8 cellular contexts compared by ENCODE assay signal in genomic region chr16:67109407-67110135, GRCh38. TPM values are rescaled to one million over a fixed set of nuclear protein-coding genes. Genes with fewer than 3 reads are reported as not detected.
A peak's percentile ranks its signal among the peaks of the same experiment; 100 is the strongest.
DNase-seq lines count a peak whose midpoint lies in the region; ATAC-seq, FAIRE-seq and TF ChIP-seq lines count a peak whose summit lies in the region.

Gene PHAF1, plus strand, starts transcription at chr16:67109941. Its CDS starts 235 bp downstream, at chr16:67110176.

- no peaks in the 10 kb centered on the region for H3K9me1 ChIP-seq in endothelial cell of umbilical vein (replicated peaks; ENCODE audit: control insufficient read depth, extremely low read depth, insufficient read depth, low read length)

- ATAC-seq in GM21447 (IDR thresholded peaks at IDR 0.05; ENCODE audit: unreplicated experiment), result peak; percentile 75

- DNase-seq in D341Med (ENCODE audit: low spot score) (peak; percentile 100), HuH-7 (ENCODE audit: low spot score) (peak; percentile 89), activated T-cell treated with anti-CD3 and anti-CD28 coated beads for 1 hour (ENCODE audit: low read depth) (peak; percentile 94), endothelial cell of umbilical vein (ENCODE audit: low read depth, low spot score) (peak; percentile 94), midbrain (lab: John Stamatoyannopoulos, UW) (peak; percentile 96)
- peak; percentile 91 to 92 for DNase-seq in stimulated activated CD8-positive, alpha-beta memory T cell treated with anti-CD3 and anti-CD28 coated beads, Interleukin-15, amount 100 ng/mL, for 48 hours (ENCODE audit: low read depth in 2 of 2)

- peaks cover 7% of the 10 kb centered on the region for H3K36me3 ChIP-seq in OCI-LY3 (replicated peaks; ENCODE audit: low read depth, low read length)
- H3K36me3 ChIP-seq in endothelial cell of umbilical vein (ENCODE audit: control insufficient read depth in 2 of 2, extremely low read depth in 1 of 2, insufficient read depth in 2 of 2, low read length in 2 of 2), result no peaks in the 10 kb centered on the region

- H3K4me3 ChIP-seq in OCI-LY3 (ENCODE audit: low read length) (peak within 1 kb of the TSS; percentile 95), endothelial cell of umbilical vein (replicated peaks in 1 of 3; ENCODE audit: insufficient read depth in 1 of 3, low read depth in 1 of 3, low read length in 3 of 3) (peak within 1 kb of the TSS; percentile 82 to 92 (median 82))

- TF ChIP-seq CTCF in OCI-LY3 (IDR thresholded peaks at IDR 0.05; ENCODE audit: low read depth, low read length) (no peak), endothelial cell of umbilical vein (IDR thresholded peaks at IDR 0.05; ENCODE audit: extremely low read depth in 1 of 2, insufficient read depth in 1 of 2, low read depth in 1 of 2, low read length in 2 of 2) (no peak)

- H3K9me3 ChIP-seq in OCI-LY3 (ENCODE audit: insufficient read depth, low read length) (no peaks in the 10 kb centered on the region), endothelial cell of umbilical vein (replicated peaks; ENCODE audit: control insufficient read depth, insufficient read depth, low read length) (no peaks in the 10 kb centered on the region)

- H3K4me1 ChIP-seq in OCI-LY3 (ENCODE audit: low read length) (peaks cover 25% of the 10 kb centered on the region), endothelial cell of umbilical vein (ENCODE audit: control insufficient read depth, extremely low read depth, insufficient read depth, low read length) (peaks cover 10% of the 10 kb centered on the region)

- H3K79me2 ChIP-seq in OCI-LY3 (ENCODE audit: low read length) (peaks cover 43% of the 10 kb centered on the region), endothelial cell of umbilical vein (ENCODE audit: control insufficient read depth, insufficient read depth, low read length) (peaks cover 30% of the 10 kb centered on the region)

- intact Hi-C loops in endothelial cell of umbilical vein (cut with micrococcal nuclease), result loop anchor here (1.0 kb wide), 1 partner anchor 91 kb away; no protein-coding TSS in a partner anchor

- CTCF ChIA-PET in endothelial cell of umbilical vein (lab: Charles Lee), result interaction anchor here (0.9 to 1.6 kb wide), 3 partner anchors 46 to 92 kb away, joined by 3 to 7 read pairs (median 3); no protein-coding TSS in a partner anchor

- H3K9ac ChIP-seq in OCI-LY3 (ENCODE audit: low read length) (peak within 1 kb of the TSS; percentile 77), endothelial cell of umbilical vein (replicated peaks; ENCODE audit: extremely low read depth, insufficient read depth, low read length) (peak within 1 kb of the TSS; percentile 66)

- no TSS peak for BruUV-seq in endothelial cell of umbilical vein (replicated peaks; lab: Mats Ljungman, UMichigan)

- H3K4me2 ChIP-seq in OCI-LY3 (ENCODE audit: low read length) (peak within 1 kb of the TSS; percentile 97), endothelial cell of umbilical vein (ENCODE audit: insufficient read depth, low read length) (peak within 1 kb of the TSS; percentile 77)

- H4K20me1 ChIP-seq in OCI-LY3 (ENCODE audit: insufficient read depth, low read length) (0 out of 2 replicates have a peak, but pooled peaks cover 3% of the 10 kb centered on the region), endothelial cell of umbilical vein (replicated peaks; ENCODE audit: control insufficient read depth, extremely low read depth, insufficient read depth, low read length) (no peaks in the 10 kb centered on the region)

- peak; percentile 94 for FAIRE-seq in endothelial cell of umbilical vein (lab: Jason Lieb, UNC)

- dilution Hi-C loops in endothelial cell of umbilical vein (cut with MboI; ENCODE audit: extremely low pct_ligation_motif_present, low sequenced_read_pairs), result no loop called here

- peak within 1 kb of the TSS; percentile 96 for H2AFZ ChIP-seq in OCI-LY3 (ENCODE audit: low read depth, low read length)
- peak within 1 kb of the TSS; percentile 37 for H2AFZ ChIP-seq in endothelial cell of umbilical vein (ENCODE audit: low read depth, low read length)

- H3K27me3 ChIP-seq in OCI-LY3 (ENCODE audit: low read depth, low read length), result no peaks in the 10 kb centered on the region
- H3K27me3 ChIP-seq in endothelial cell of umbilical vein (ENCODE audit: control insufficient read depth in 2 of 2, insufficient read depth in 2 of 2, low read length in 2 of 2), result no peaks in the 10 kb centered on the region

- peak; percentile 97 for TF ChIP-seq POLR2A in endothelial cell of umbilical vein (IDR thresholded peaks at IDR 0.05; ENCODE audit: low read depth, low read length)

- H3K27ac ChIP-seq in OCI-LY3 (ENCODE audit: low read length) (no peak within 1 kb of the TSS), endothelial cell of umbilical vein (ENCODE audit: insufficient read depth, low read depth, low read length) (no peak within 1 kb of the TSS)

- POLR2A ChIA-PET in endothelial cell of umbilical vein (lab: Charles Lee), result no interaction called here

TF ChIP-seq in endothelial cell of umbilical vein, 7 proteins besides CTCF, POLR2A, EP300 and RAD21:
- TF ChIP-seq POLR2AphosphoS5 (IDR thresholded peaks at IDR 0.05; ENCODE audit: insufficient read depth, low read depth, low read length), result peak; percentile 90
- TF ChIP-seq FOS (IDR thresholded peaks at IDR 0.05; ENCODE audit: borderline replicate concordance, insufficient read depth, low read length), result no peak

RNA-seq across cellular contexts. Expression of gene PHAF1, which starts in this region (rescaled TPM):
- 16.1 and 18.5 TPM in 2 replicates for total RNA-seq in endothelial cell of umbilical vein
- polyA plus RNA-seq in endothelial cell of umbilical vein, result 21.1 and 21.9 TPM in 2 replicates
- polyA plus RNA-seq in endothelial cell of umbilical vein (2011; cell fraction: cytosol; rRNA removed), result 17.7 and 18.2 TPM in 2 replicates
- polyA plus RNA-seq in endothelial cell of umbilical vein (2011; cell fraction: nucleus; rRNA removed), result 39.8 and 41.6 TPM in 2 replicates
- 13.1 and 17.8 TPM in 2 replicates for polyA plus RNA-seq in endothelial cell of umbilical vein (2012)
- polyA minus RNA-seq in endothelial cell of umbilical vein, result 28.1 and 36.1 TPM in 2 replicates
- 21.3 TPM for polyA minus RNA-seq in endothelial cell of umbilical vein (2011; cell fraction: cytosol; rRNA and poly(A)+ RNA removed)
- polyA minus RNA-seq in endothelial cell of umbilical vein (2011; cell fraction: nucleus; rRNA and poly(A)+ RNA removed), result 18.6 and 30.4 TPM in 2 replicates
